18 cellular contexts compared by ENCODE assay signal in the genomic region with DNA sequence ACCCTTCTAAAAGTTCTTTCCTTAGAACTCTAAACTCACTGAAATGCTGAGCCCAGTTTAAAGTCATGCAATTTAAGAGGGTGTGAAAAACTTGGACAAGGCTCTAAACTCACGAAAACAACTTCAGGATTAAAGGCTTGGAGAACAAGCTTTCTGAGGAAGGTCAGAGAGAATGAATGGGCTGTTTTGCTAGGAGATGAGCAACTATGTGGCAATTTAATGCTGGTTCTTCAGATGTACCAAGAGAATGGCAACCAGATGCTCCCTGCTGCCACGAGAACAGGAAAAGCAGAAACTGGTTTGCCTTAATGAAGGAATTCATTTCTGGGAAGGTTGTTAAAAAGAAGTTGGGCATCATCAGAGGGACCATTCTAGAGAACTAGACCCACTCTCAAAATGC.
A peak's percentile ranks its signal among the peaks of the same experiment; 100 is the strongest.
DNase-seq lines count a peak whose midpoint lies in the region; ATAC-seq, FAIRE-seq and TF ChIP-seq lines count a peak whose summit lies in the region.
"Had no signal": no experiment of that assay in that cellular context is flagged by ENCODE, and none has a peak within 500 bp of the region (broad histone marks: within the 10 kb centered on the region; RNA-seq: fewer than 3 reads in every experiment).

No MANE protein-coding gene starts in this region.

- intact Hi-C loops in IMR-90 (cut with micrococcal nuclease): loop anchor here (2.0 to 5.0 kb wide), 2 partner anchors 465 to 573 kb away; partner anchors contain the start of gene LMAN1
- intact Hi-C loops in upper lobe of right lung (cut with DNase I): loop anchor here (10.0 kb wide), 1 partner anchor 367 kb away; no protein-coding TSS in a partner anchor

- in situ Hi-C loops in IMR-90 (cut with MboI; ENCODE audit: low sequenced_read_pairs): loop anchor here (5.0 kb wide), 2 partner anchors 190 to 365 kb away; no protein-coding TSS in a partner anchor

- WGBS in IMR-90 (ENCODE audit: extremely low coverage in 2 of 2, insufficient read length in 1 of 2), 2 experiments: no CpG with 5 or more reads among the region's 2 CpGs

- H2AFZ ChIP-seq in IMR-90 (replicated peaks; ENCODE audit: low read length, poor library complexity): no peak overlapping the region

- CTCF ChIA-PET in IMR-90 (lab: Yijun Ruan, JAX): interaction anchor here (0.7 to 3.5 kb wide), 5 partner anchors 19 to 190 kb away, joined by 3 to 33 read pairs (median 4); partner anchors contain the start of gene CCBE1

- H4K5ac ChIP-seq in IMR-90 (ENCODE audit: low read depth, low read length): peak overlapping the region; percentile 35; the same call in 1 of the 2 replicates

- peak overlapping the region; percentile 60 for H2BK120ac ChIP-seq in IMR-90 (ENCODE audit: low read depth, low read length)

- H3K4ac ChIP-seq in IMR-90 (ENCODE audit: low read depth, low read length): peak overlapping the region; percentile 9

- no peaks in the 10 kb centered on the region for H3K9me1 ChIP-seq in IMR-90 (ENCODE audit: insufficient read depth, low read length)

- no peak overlapping the region for H3K4me3 ChIP-seq in IMR-90 (ENCODE audit: insufficient read depth, low read depth, low read length)
- H3K4me3 ChIP-seq in choroid plexus epithelial cell (ENCODE audit: low read depth, low read length): no peak overlapping the region
- H3K4me3 ChIP-seq in upper lobe of right lung: no peak overlapping the region
- H3K4me3 ChIP-seq: coronary artery, MG63, sigmoid colon, stomach had no signal

- H3K4me1 ChIP-seq in IMR-90 (ENCODE audit: control insufficient read depth, insufficient read depth, low read length) (peaks cover 4% of the 10 kb centered on the region), upper lobe of right lung (no peaks in the 10 kb centered on the region)
- H3K4me1 ChIP-seq: stomach had no signal

- H2BK20ac ChIP-seq in IMR-90 (ENCODE audit: low read depth, low read length): peak overlapping the region; percentile 60; the same call in 1 of the 2 replicates

- no peak overlapping the region for H3K27ac ChIP-seq in IMR-90 (ENCODE audit: insufficient read depth, low read length)
- H3K27ac ChIP-seq in upper lobe of right lung: no peak overlapping the region
- H3K27ac ChIP-seq: coronary artery, sigmoid colon, stomach had no signal

- dilution Hi-C loops in IMR-90 (cut with HindIII; ENCODE audit: low sequenced_read_pairs, unreplicated experiment): loop anchor here (25.0 kb wide), 1 partner anchor 385 kb away; no protein-coding TSS in a partner anchor

- H3K27me3 ChIP-seq in IMR-90 (ENCODE audit: control insufficient read depth, insufficient read depth, low read length) (no peaks in the 10 kb centered on the region; the same call in 1 of the 2 replicates), upper lobe of right lung (no peaks in the 10 kb centered on the region)
- H3K27me3 ChIP-seq: MG63, sigmoid colon had no signal

- BruUV-seq in IMR-90 (replicated peaks; lab: Mats Ljungman, UMichigan): no TSS peak

- peak overlapping the region; percentile 71; the same call in 1 of the 2 replicates for H3K18ac ChIP-seq in IMR-90 (ENCODE audit: low read depth, low read length)

- H2BK5ac ChIP-seq in IMR-90 (ENCODE audit: low read depth, low read length, poor library complexity, severe bottlenecking): no peak overlapping the region

- H3K4me2 ChIP-seq in IMR-90 (ENCODE audit: low read depth, low read length): no peak overlapping the region

- no peak overlapping the region for H2AK9ac ChIP-seq in IMR-90 (replicated peaks; ENCODE audit: low read depth, low read length, poor library complexity)

- no peaks in the 10 kb centered on the region for H3K79me1 ChIP-seq in IMR-90 (ENCODE audit: low read depth in 1 of 2, low read length in 2 of 2)

- no peak for TF ChIP-seq POLR2A in IMR-90 (IDR thresholded peaks at IDR 0.05; ENCODE audit: low read depth, low read length)

- peak overlapping the region; percentile 60; the same call in 1 of the 2 replicates for H2AK5ac ChIP-seq in IMR-90 (ENCODE audit: low read depth, low read length)

- DNase-seq in D721Med (ENCODE audit: insufficient read length, low spot score): no peak
- peak; percentile 49 for DNase-seq in IMR-90
- DNase-seq in choroid plexus epithelial cell (ENCODE audit: low read depth): peak; percentile 17
- peak; percentile 24 for DNase-seq in midbrain (lab: John Stamatoyannopoulos, UW)
- no peak for DNase-seq in upper lobe of right lung
- no peak for DNase-seq in NCI-H2196 treated with DMSO at 0.1 percent for 48 hours (lab: John Stamatoyannopoulos, UW; ENCODE audit: unreplicated experiment)
- no peak for DNase-seq in DMS153 treated with DMSO at 0.1 percent for 48 hours (lab: John Stamatoyannopoulos, UW; ENCODE audit: unreplicated experiment)
- DNase-seq: activated naive CD4-positive, alpha-beta T cell treated with anti-CD3 and anti-CD28 coated beads for 36 hours; GDM1; left ventricle myocardium superior; MG63; NCI-H146; NCI-H226; NK-92 treated with Interleukin-12 subunit alpha and Interleukin-12 subunit beta, amount 100 ng/mL, for 24 hours; stomach had no signal

- no peak overlapping the region; the same call in 1 of the 2 replicates for H3K56ac ChIP-seq in IMR-90 (ENCODE audit: extremely low read depth, insufficient read depth, low read length)

- no peak overlapping the region; the same call in 1 of the 2 replicates for H3K23ac ChIP-seq in IMR-90 (ENCODE audit: low read depth, low read length)

- peak; percentile 97 for FAIRE-seq in D721Med (lab: Jason Lieb, UNC)

- no peaks in the 10 kb centered on the region for H3K36me3 ChIP-seq in IMR-90 (ENCODE audit: control insufficient read depth, insufficient read depth, low read length)
- no peaks in the 10 kb centered on the region for H3K36me3 ChIP-seq in upper lobe of right lung
- H3K36me3 ChIP-seq: MG63, sigmoid colon, stomach had no signal

- peak overlapping the region; percentile 16; the same call in 1 of the 3 replicates for H2BK15ac ChIP-seq in IMR-90 (ENCODE audit: low read depth, low read length)

- H4K8ac ChIP-seq in IMR-90 (ENCODE audit: low read depth in 2 of 2, low read length in 2 of 2): 0 out of 4 replicates have a peak overlapping the region, but pooled peaks of 1 of the 2 experiments have one; percentile 4

- H3K9ac ChIP-seq in IMR-90 (ENCODE audit: low read depth, low read length): peak overlapping the region; percentile 50; the same call in 1 of the 2 replicates

- POLR2A ChIA-PET in IMR-90 (lab: Charles Lee; ENCODE audit: unreplicated experiment): no interaction called here

- ATAC-seq in IMR-90 (ENCODE audit: low read depth): 0 out of 2 replicates have a peak, but pooled peaks have one; percentile 30
- ATAC-seq in upper lobe of right lung: no peak
- ATAC-seq in GM18498 (IDR thresholded peaks at IDR 0.05; ENCODE audit: unreplicated experiment): no peak
- ATAC-seq: left ventricle myocardium superior had no signal

- H4K20me1 ChIP-seq in IMR-90 (ENCODE audit: insufficient read depth, low read length): no peaks in the 10 kb centered on the region

- no peak for TF ChIP-seq RAD21 in IMR-90 (IDR thresholded peaks at IDR 0.05; ENCODE audit: low read length)

- H4K91ac ChIP-seq in IMR-90 (ENCODE audit: insufficient read depth, low read depth, low read length): peak overlapping the region; percentile 3; the same call in 1 of the 2 replicates

- H3K14ac ChIP-seq in IMR-90 (replicated peaks; ENCODE audit: low read depth, low read length): peak overlapping the region; percentile 12; the same call in 1 of the 2 replicates

- TF ChIP-seq CTCF in D721Med (IDR thresholded peaks at IDR 0.05; ENCODE audit: insufficient read depth, missing control alignments) (no peak), IMR-90 (conservative IDR thresholded peaks at IDR 0.05; ENCODE audit: low read depth, low read length) (no peak), choroid plexus epithelial cell (conservative IDR thresholded peaks at IDR 0.05; ENCODE audit: low read depth, low read length) (no peak), upper lobe of right lung (IDR thresholded peaks at IDR 0.05) (no peak)

- H3K9me3 ChIP-seq in IMR-90 (ENCODE audit: control insufficient read depth, insufficient read depth, low read length) (no peaks in the 10 kb centered on the region), upper lobe of right lung (no peaks in the 10 kb centered on the region)
- H3K9me3 ChIP-seq: MG63, sigmoid colon, stomach had no signal

TF ChIP-seq in IMR-90, 13 proteins besides CTCF, POLR2A, EP300 and RAD21:
- no peak for TF ChIP-seq BHLHE40 (IDR thresholded peaks at IDR 0.05; ENCODE audit: low read depth, low read length)
- peak; percentile 36; the same call in 1 of the 2 replicates for TF ChIP-seq MXI1 (IDR thresholded peaks at IDR 0.05; ENCODE audit: borderline replicate concordance, low read depth, low read length)
TF ChIP-seq in IMR-90: peak in this region for 1.

Comparison
In these comparisons a context has a peak if more than half of its experiments do, and no peak if none do; other contexts are left out.
1. DNase-seq: peak in IMR-90 (single experiment), choroid plexus epithelial cell (single experiment) and midbrain (single experiment); none in D721Med (single experiment), upper lobe of right lung (single experiment), NCI-H2196 treated with DMSO at 0.1 percent for 48 hours (single experiment) and DMS153 treated with DMSO at 0.1 percent for 48 hours (single experiment).